8 cellular contexts compared by ENCODE assay signal in genomic region chr20:25247100-25247665, GRCh38. TPM values are rescaled to one million over a fixed set of nuclear protein-coding genes. Genes with fewer than 3 reads are reported as not detected.
DNase-seq lines count a peak whose midpoint lies in the region; ATAC-seq and TF ChIP-seq lines count a peak whose summit lies in the region.

No MANE protein-coding gene starts in this region.

- peaks cover 53% of the 10 kb centered on the region for H3K4me1 Mint-ChIP-seq in brain

- DNase-seq in Panc1 (ENCODE audit: low read depth, low spot score) (no peak), putamen (ENCODE audit: low spot score) (peak; percentile 63)

- POLR2A ChIA-PET in Panc1 (lab: Charles Lee), result interaction anchor here (0.7 to 1.8 kb wide), 4 partner anchors 11 to 20 kb away, joined by 3 to 7 read pairs (median 4); no protein-coding TSS in a partner anchor

- peak overlapping the region; percentile 65 to 92 (median 87) for H3K9ac ChIP-seq in BLaER1 treated with 17β-estradiol and CSF1 and Interleukin-3, amounts not matched to agents 10 nM and 100 nM

- peaks cover 0 to 7% (median 0%) of the 10 kb centered on the region in 11 experiments; a peak in 4 of 22 replicates for H3K9me3 ChIP-seq in BLaER1 treated with 17β-estradiol and CSF1 and Interleukin-3, amounts not matched to agents 10 nM and 100 nM (replicated peaks in 1 of 11)
- H3K9me3 ChIP-seq in Panc1 (ENCODE audit: control insufficient read depth, insufficient read depth, low read depth, low read length), result no peaks in the 10 kb centered on the region; the same call in 1 of the 2 replicates

- peaks cover 3 to 41% (median 37%) of the 10 kb centered on the region in 11 experiments; a peak in 19 of 22 replicates for H4K20me1 ChIP-seq in BLaER1 treated with 17β-estradiol and CSF1 and Interleukin-3, amounts not matched to agents 10 nM and 100 nM

- H3K27me3 ChIP-seq in BLaER1 treated with 17β-estradiol and CSF1 and Interleukin-3, amounts not matched to agents 10 nM and 100 nM, result peaks cover 0 to 16% (median 9%) of the 10 kb centered on the region in 11 experiments; a peak in 11 of 22 replicates
- H3K27me3 ChIP-seq in Panc1 (ENCODE audit: control insufficient read depth, insufficient read depth, low read length), result no peaks in the 10 kb centered on the region

- peak overlapping the region; percentile 84 to 100 (median 98) for H3K4me2 ChIP-seq in BLaER1 treated with 17β-estradiol and CSF1 and Interleukin-3, amounts not matched to agents 10 nM and 100 nM

- in situ Hi-C loops in Panc1 (cut with HindIII; ENCODE audit: low pct_unique_long_range_greater_than_20kb, low sequenced_read_pairs), result no loop called here

- TF ChIP-seq CTCF in Panc1 (IDR thresholded peaks at IDR 0.05) (peak; percentile 78), brain (conservative IDR thresholded peaks at IDR 0.05) (peak; percentile 50 to 58)

- peak overlapping the region in 4 of 5 experiments; percentile 63 to 89 (median 88) for H3K27ac Mint-ChIP-seq in brain

- peaks cover 0 to 24% (median 7%) of the 10 kb centered on the region in 11 experiments; a peak in 7 of 22 replicates for H3K36me3 ChIP-seq in BLaER1 treated with 17β-estradiol and CSF1 and Interleukin-3, amounts not matched to agents 10 nM and 100 nM
- H3K36me3 ChIP-seq in Panc1 (ENCODE audit: control insufficient read depth, insufficient read depth, low read length), result peaks cover 2% of the 10 kb centered on the region; the same call in 1 of the 2 replicates

- ATAC-seq in GM18858 (IDR thresholded peaks at IDR 0.05; ENCODE audit: unreplicated experiment), result peak; percentile 1
- ATAC-seq in HG03378 (IDR thresholded peaks at IDR 0.05; ENCODE audit: unreplicated experiment), result peak; percentile 5
- peak; percentile 69 for ATAC-seq in Panc1
- no peak for ATAC-seq in HG03457 (IDR thresholded peaks at IDR 0.05; ENCODE audit: unreplicated experiment)

- H3K4me3 Mint-ChIP-seq in brain, result peak overlapping the region; percentile 83 to 95 (median 93)

- CTCF ChIA-PET in Panc1 (lab: Charles Lee), result interaction anchor here (0.5 to 1.5 kb wide), 4 partner anchors 10 to 253 kb away, joined by 3 to 7 read pairs (median 4); no protein-coding TSS in a partner anchor

- no TSS peak for BruUV-seq in Panc1 (replicated peaks; lab: Mats Ljungman, UMichigan)

- peaks cover 7% of the 10 kb centered on the region for H3K27me3 Mint-ChIP-seq in brain

- peaks cover 31 to 62% (median 51%) of the 10 kb centered on the region in 10 experiments for H3K4me1 ChIP-seq in BLaER1 treated with 17β-estradiol and CSF1 and Interleukin-3, amounts not matched to agents 10 nM and 100 nM
- peaks cover 35% of the 10 kb centered on the region for H3K4me1 ChIP-seq in Panc1 (ENCODE audit: control insufficient read depth, insufficient read depth, low read length)

- H3K36me3 Mint-ChIP-seq in brain, result peaks cover 11% of the 10 kb centered on the region

- peak overlapping the region in 10 of 11 experiments; percentile 27 to 91 (median 57); a peak in 19 of 22 replicates for H3K27ac ChIP-seq in BLaER1 treated with 17β-estradiol and CSF1 and Interleukin-3, amounts not matched to agents 10 nM and 100 nM
- H3K27ac ChIP-seq in Panc1 (ENCODE audit: low read length), result peak overlapping the region; percentile 95

- intact Hi-C loops in Panc1 (cut with micrococcal nuclease; ENCODE audit: unreplicated experiment), result no loop called here

- H3K4me3 ChIP-seq in BLaER1 treated with 17β-estradiol and CSF1 and Interleukin-3, amounts not matched to agents 10 nM and 100 nM, result peak overlapping the region; percentile 87 to 98 (median 96)
- H3K4me3 ChIP-seq in Panc1 (ENCODE audit: low read depth in 2 of 2, low read length in 2 of 2) (peak overlapping the region; percentile 91 to 92), iPS-11a (ENCODE audit: low read depth, low read length) (peak overlapping the region; percentile 46)

- peaks cover 0 to 10% (median 4%) of the 10 kb centered on the region in 5 experiments for H3K9me3 Mint-ChIP-seq in brain

RNA-seq across cellular contexts. Expression of gene PYGB, which starts 0.7 kb away (rescaled TPM):
- total RNA-seq in Panc1 (2021; ENCODE audit: unreplicated experiment), result 220 TPM
- 308 TPM for polyA plus RNA-seq in Panc1 (2012; ENCODE audit: insufficient read length)
- 125 TPM for polyA plus RNA-seq in brain (ENCODE audit: insufficient read depth, low read depth, low replicate concordance)

RNA-seq across cellular contexts. Expression of gene ENTPD6, which starts 51.7 kb away (rescaled TPM):
- 108 TPM for total RNA-seq in Panc1 (2021; ENCODE audit: unreplicated experiment)
- 99.8 TPM for polyA plus RNA-seq in Panc1 (2012; ENCODE audit: insufficient read length)
- polyA plus RNA-seq in brain (ENCODE audit: insufficient read depth, low read depth, low replicate concordance), result 56.9 TPM
